Comparison of ENCODE assay signal across 8 cellular contexts in the genomic region with DNA sequence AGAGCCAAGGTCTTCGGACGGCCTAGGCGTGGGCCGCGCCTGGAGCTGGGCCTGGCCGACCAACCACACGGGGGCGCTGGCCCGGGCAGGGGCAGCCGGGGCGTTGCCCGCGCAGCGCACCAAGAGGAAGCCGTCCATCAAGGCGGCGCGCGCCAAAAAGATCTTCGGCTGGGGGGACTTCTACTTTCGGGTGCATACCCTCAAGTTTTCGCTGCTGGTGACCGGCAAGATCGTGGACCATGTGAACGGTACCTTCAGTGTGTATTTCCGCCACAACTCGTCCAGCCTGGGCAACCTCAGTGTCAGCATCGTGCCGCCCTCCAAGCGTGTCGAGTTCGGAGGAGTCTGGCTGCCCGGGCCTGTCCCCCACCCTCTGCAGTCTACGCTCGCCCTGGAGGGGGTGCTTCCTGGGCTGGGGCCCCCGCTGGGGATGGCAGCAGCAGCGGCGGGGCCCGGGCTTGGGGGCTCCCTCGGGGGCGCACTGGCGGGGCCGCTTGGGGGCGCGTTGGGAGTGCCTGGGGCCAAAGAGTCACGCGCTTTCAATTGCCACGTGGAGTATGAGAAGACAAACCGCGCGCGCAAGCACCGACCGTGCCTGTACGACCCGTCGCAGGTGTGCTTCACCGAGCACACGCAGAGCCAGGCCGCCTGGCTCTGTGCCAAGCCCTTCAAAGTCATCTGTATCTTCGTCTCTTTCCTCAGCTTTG. TPM values are rescaled to one million over a fixed set of nuclear protein-coding genes. Genes with fewer than 3 reads are reported as not detected.
DNase-seq lines count a peak whose midpoint lies in the region; ATAC-seq, FAIRE-seq and TF ChIP-seq lines count a peak whose summit lies in the region.

No MANE protein-coding gene starts in this region.

- no peak overlapping the region for H3K27ac Mint-ChIP-seq in activated T-helper 17 cell treated with anti-CD3 and anti-CD28 coated beads, Interleukin-2, amount 50 U/mL, for 72 hours
- no peak overlapping the region for H3K27ac Mint-ChIP-seq in stimulated activated effector memory CD8-positive, alpha-beta T cell treated with anti-CD3 and anti-CD28 coated beads, Interleukin-12 subunit alpha, Interleukin-12 subunit beta, amount 100 ng/mL, for 72 hours

- H3K9me3 ChIP-seq in right atrium auricular region = no peaks in the 10 kb centered on the region

- DNase-seq in GM10266 (ENCODE audit: extremely low spot score) (no peak), NCI-H345 treated with DMSO at 0.1 percent for 48 hours (lab: John Stamatoyannopoulos, UW; ENCODE audit: unreplicated experiment) (peak; percentile 10), right atrium auricular region (ENCODE audit: low spot score) (no peak), GM12892 (ENCODE audit: insufficient read length) (no peak), NCI-H774 (lab: John Stamatoyannopoulos, UW) (no peak)
- DNase-seq in stimulated activated effector memory CD8-positive, alpha-beta T cell treated with anti-CD3 and anti-CD28 coated beads, Interleukin-12 subunit alpha, Interleukin-12 subunit beta, amount 100 ng/mL, for 72 hours (ENCODE audit: low spot score in 2 of 2) = peak; percentile 59 to 79

- H3K27ac ChIP-seq in right atrium auricular region = no peak overlapping the region

- no peaks in the 10 kb centered on the region for H3K36me3 ChIP-seq in right atrium auricular region

- no peak for TF ChIP-seq POLR2A in GM12892 (IDR thresholded peaks at IDR 0.05; ENCODE audit: low read depth, low read length)

- no peak for FAIRE-seq in GM12892 (lab: Jason Lieb, UNC)

- peaks cover 10% of the 10 kb centered on the region for H3K36me3 Mint-ChIP-seq in activated T-helper 17 cell treated with anti-CD3 and anti-CD28 coated beads, Interleukin-2, amount 50 U/mL, for 72 hours (ENCODE audit: low read depth)
- H3K36me3 Mint-ChIP-seq in stimulated activated effector memory CD8-positive, alpha-beta T cell treated with anti-CD3 and anti-CD28 coated beads, Interleukin-12 subunit alpha, Interleukin-12 subunit beta, amount 100 ng/mL, for 72 hours = peaks cover 23% of the 10 kb centered on the region

- peak overlapping the region in 1 of 2 donors; percentile 17 for H3K4me3 ChIP-seq in right atrium auricular region

- H3K4me1 Mint-ChIP-seq in activated T-helper 17 cell treated with anti-CD3 and anti-CD28 coated beads, Interleukin-2, amount 50 U/mL, for 72 hours = peaks cover 23% of the 10 kb centered on the region
- peaks cover 75% of the 10 kb centered on the region for H3K4me1 Mint-ChIP-seq in stimulated activated effector memory CD8-positive, alpha-beta T cell treated with anti-CD3 and anti-CD28 coated beads, Interleukin-12 subunit alpha, Interleukin-12 subunit beta, amount 100 ng/mL, for 72 hours

- H3K9me3 Mint-ChIP-seq in activated T-helper 17 cell treated with anti-CD3 and anti-CD28 coated beads, Interleukin-2, amount 50 U/mL, for 72 hours = no peaks in the 10 kb centered on the region
- no peaks in the 10 kb centered on the region for H3K9me3 Mint-ChIP-seq in stimulated activated effector memory CD8-positive, alpha-beta T cell treated with anti-CD3 and anti-CD28 coated beads, Interleukin-12 subunit alpha, Interleukin-12 subunit beta, amount 100 ng/mL, for 72 hours

- peaks cover 28 to 41% of the 10 kb centered on the region in 2 donors for H3K27me3 ChIP-seq in right atrium auricular region

- H3K27me3 Mint-ChIP-seq in activated T-helper 17 cell treated with anti-CD3 and anti-CD28 coated beads, Interleukin-2, amount 50 U/mL, for 72 hours = peaks cover 51% of the 10 kb centered on the region

- TF ChIP-seq CTCF in GM10266 (IDR thresholded peaks at IDR 0.05; ENCODE audit: control insufficient read depth, insufficient read depth, low read depth, missing control alignments) (peak; percentile 78), right atrium auricular region (IDR thresholded peaks at IDR 0.05) (peak; percentile 33 to 68)

- peak overlapping the region; percentile 38 for H3K4me3 Mint-ChIP-seq in activated T-helper 17 cell treated with anti-CD3 and anti-CD28 coated beads, Interleukin-2, amount 50 U/mL, for 72 hours
- H3K4me3 Mint-ChIP-seq in stimulated activated effector memory CD8-positive, alpha-beta T cell treated with anti-CD3 and anti-CD28 coated beads, Interleukin-12 subunit alpha, Interleukin-12 subunit beta, amount 100 ng/mL, for 72 hours = peak overlapping the region; percentile 55

- peak; percentile 71 for ATAC-seq in activated T-helper 17 cell treated with anti-CD3 and anti-CD28 coated beads, Interleukin-2, amount 50 U/mL, for 72 hours (replicated peaks)
- ATAC-seq in stimulated activated effector memory CD8-positive, alpha-beta T cell treated with anti-CD3 and anti-CD28 coated beads, Interleukin-12 subunit alpha, Interleukin-12 subunit beta, amount 100 ng/mL, for 72 hours = peak; percentile 48
- no peak for ATAC-seq in GM21367 (IDR thresholded peaks at IDR 0.05; ENCODE audit: unreplicated experiment)

- H3K4me1 ChIP-seq in right atrium auricular region = peaks cover 0 to 35% of the 10 kb centered on the region in 2 donors

RNA-seq across cellular contexts. Expression of gene SHMT2, which starts 4.4 kb away (rescaled TPM):
- total RNA-seq in activated T-helper 17 cell treated with anti-CD3 and anti-CD28 coated beads, Interleukin-2, amount 50 U/mL, for 72 hours = 100 to 1,000 TPM; 232 to 320 TPM
- total RNA-seq in right atrium auricular region = 10 to 100 TPM; 16.6 to 33.0 TPM
- polyA plus RNA-seq in GM12892 (2012; ENCODE audit: missing spikeins) = 151 TPM

RNA-seq across cellular contexts. Expression of gene NXPH4, which starts 8.5 kb away (rescaled TPM):
- 1 to 10 TPM in 1 of 2 donors, under 1 TPM in 1; 0.34 to 1.4 TPM for total RNA-seq in activated T-helper 17 cell treated with anti-CD3 and anti-CD28 coated beads, Interleukin-2, amount 50 U/mL, for 72 hours
- total RNA-seq in right atrium auricular region = 1 to 10 TPM in 1 of 2 donors, under 1 TPM in 1; 0.28 to 1.1 TPM
- polyA plus RNA-seq in GM12892 (2012; ENCODE audit: missing spikeins) = not detected

RNA-seq across cellular contexts. Expression of gene STAC3, which starts 25.9 kb away (rescaled TPM):
- total RNA-seq in activated T-helper 17 cell treated with anti-CD3 and anti-CD28 coated beads, Interleukin-2, amount 50 U/mL, for 72 hours = 1 to 10 TPM; 3.2 to 4.5 TPM
- under 1 TPM; 0.48 to 0.59 TPM for total RNA-seq in right atrium auricular region
- 4.4 TPM for polyA plus RNA-seq in GM12892 (2012; ENCODE audit: missing spikeins)

Comparison
In these comparisons a context has a peak if more than half of its experiments do, and no peak if none do; other contexts are left out.
1. DNase-seq: peak in NCI-H345 treated with DMSO at 0.1 percent for 48 hours (single experiment) and stimulated activated effector memory CD8-positive, alpha-beta T cell treated with anti-CD3 and anti-CD28 coated beads, Interleukin-12 subunit alpha, Interleukin-12 subunit beta, amount 100 ng/mL, for 72 hours (2 of 2); none in GM10266 (single experiment), right atrium auricular region (single experiment), GM12892 (single experiment) and NCI-H774 (single experiment).
2. RNA of gene SHMT2, which starts 4.4 kb away (total RNA-seq): 232 to 320 TPM in activated T-helper 17 cell treated with anti-CD3 and anti-CD28 coated beads, Interleukin-2, amount 50 U/mL, for 72 hours; 16.6 to 33.0 TPM in right atrium auricular region; every median in the first group is over 4 times any median in the second.